In the genomic region with DNA sequence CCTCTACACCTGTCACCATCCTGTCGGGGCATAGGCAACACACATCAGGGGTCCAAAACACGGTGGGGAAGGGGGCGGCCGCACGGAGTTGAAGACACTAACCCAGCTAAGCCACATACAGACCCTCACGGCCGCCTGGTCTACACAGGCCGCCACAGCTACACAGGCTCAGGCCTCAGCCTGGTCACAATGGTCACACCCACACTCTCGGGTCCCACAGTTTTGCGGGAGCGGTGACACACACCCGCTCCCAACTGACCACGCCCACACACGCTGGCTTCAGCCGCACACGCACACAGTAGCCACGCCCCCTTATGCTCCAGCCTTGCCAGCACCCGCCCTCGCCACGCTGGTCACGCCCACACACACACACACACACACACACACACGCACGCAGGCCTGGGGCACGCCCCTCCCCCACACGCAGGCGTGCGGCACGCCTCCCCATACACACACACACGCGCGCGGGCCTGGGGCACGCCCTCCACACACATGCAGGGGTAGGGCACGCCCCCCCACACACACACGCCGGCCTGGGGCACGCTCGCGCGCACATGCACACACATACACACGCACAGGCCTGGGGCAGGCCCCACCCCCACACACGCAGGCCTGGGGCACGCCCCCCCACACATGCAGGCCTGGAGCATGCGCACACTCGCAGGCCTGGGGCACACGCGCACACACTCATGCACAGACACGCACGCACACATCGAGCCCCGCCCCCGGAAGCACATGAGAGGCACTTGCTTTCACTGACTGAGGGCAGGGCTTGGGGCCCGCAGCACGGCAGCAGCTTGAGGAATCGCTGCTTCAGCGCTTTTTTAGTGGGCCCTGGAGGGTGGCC, we compare ENCODE assay signal across 8 cellular contexts. TPM values are rescaled to one million over a fixed set of nuclear protein-coding genes. Genes with fewer than 3 reads are reported as not detected.
A peak's percentile ranks its signal among the peaks of the same experiment; 100 is the strongest.
DNase-seq lines count a peak whose midpoint lies in the region; ATAC-seq and TF ChIP-seq lines count a peak whose summit lies in the region.

No MANE protein-coding gene starts in this region.

- peak; percentile 64 for ATAC-seq in GM23338

- H3K4me2 ChIP-seq in DOHH2 (ENCODE audit: low read length), result peak overlapping the region; percentile 79
- H3K4me2 ChIP-seq in GM23338, result peak overlapping the region; percentile 92
- peak overlapping the region; percentile 81 for H3K4me2 ChIP-seq in parathyroid adenoma (ENCODE audit: low read length)

- H3K27me3 Mint-ChIP-seq in GM23338 (ENCODE audit: insufficient read depth, low read depth, poor library complexity) (peaks cover 27% of the 10 kb centered on the region), glutamatergic neuron (ENCODE audit: unreplicated experiment) (peaks cover 12% of the 10 kb centered on the region)
- H3K27me3 Mint-ChIP-seq in activated naive CD4-positive, alpha-beta T cell treated with anti-CD3 and anti-CD28 coated beads, Interleukin-2, amount 50 U/mL, for 24 hours, result no peaks in the 10 kb centered on the region

- H3K27me3 ChIP-seq in DOHH2 (ENCODE audit: control insufficient read depth, low read length), result no peaks in the 10 kb centered on the region
- H3K27me3 ChIP-seq in GM23338 (ENCODE audit: insufficient read depth), result no peaks in the 10 kb centered on the region
- H3K27me3 ChIP-seq in parathyroid adenoma (ENCODE audit: control insufficient read depth, insufficient read depth, low read length), result no peaks in the 10 kb centered on the region
- H3K27me3 ChIP-seq in tibial nerve, result no peaks in the 10 kb centered on the region

- peak in 1 of 2 donors; percentile 68 for TF ChIP-seq EP300 in tibial nerve (IDR thresholded peaks at IDR 0.05)

- H3K9me3 Mint-ChIP-seq in GM23338 (no peaks in the 10 kb centered on the region; the same call in 1 of the 3 replicates), glutamatergic neuron (ENCODE audit: unreplicated experiment) (peaks cover 8% of the 10 kb centered on the region)
- no peaks in the 10 kb centered on the region for H3K9me3 Mint-ChIP-seq in activated naive CD4-positive, alpha-beta T cell treated with anti-CD3 and anti-CD28 coated beads, Interleukin-2, amount 50 U/mL, for 24 hours

- H3K9ac ChIP-seq in parathyroid adenoma, result no peak overlapping the region

- H3K27ac ChIP-seq in DOHH2 (ENCODE audit: low read depth, low read length) (peak overlapping the region; percentile 63), GM23338 (ENCODE audit: low read depth) (peak overlapping the region; percentile 63; the same call in 1 of the 2 replicates), parathyroid adenoma (peak overlapping the region; percentile 75), tibial nerve (peak overlapping the region; percentile 58 to 83 (median 78))

- no peaks in the 10 kb centered on the region for H3K9me2 ChIP-seq in DOHH2 (replicated peaks; ENCODE audit: control insufficient read depth, low read length)
- no peaks in the 10 kb centered on the region for H3K9me2 ChIP-seq in GM23338 (ENCODE audit: insufficient read depth)

- H3K4me1 Mint-ChIP-seq in GM23338 (peaks cover 25% of the 10 kb centered on the region), glutamatergic neuron (ENCODE audit: low read depth, unreplicated experiment) (peaks cover 31% of the 10 kb centered on the region)
- H3K4me1 Mint-ChIP-seq in activated naive CD4-positive, alpha-beta T cell treated with anti-CD3 and anti-CD28 coated beads, Interleukin-2, amount 50 U/mL, for 24 hours, result peaks cover 52% of the 10 kb centered on the region

- peaks cover 41% of the 10 kb centered on the region for H3K4me1 ChIP-seq in DOHH2 (ENCODE audit: control insufficient read depth, low read length)
- H3K4me1 ChIP-seq in GM23338 (ENCODE audit: insufficient read depth), result peaks cover 17% of the 10 kb centered on the region
- peaks cover 13% of the 10 kb centered on the region for H3K4me1 ChIP-seq in parathyroid adenoma
- H3K4me1 ChIP-seq in tibial nerve, result peaks cover 0 to 37% (median 15%) of the 10 kb centered on the region in 4 donors

- H3K36me3 Mint-ChIP-seq in GM23338 (ENCODE audit: low read depth), result peaks cover 3% of the 10 kb centered on the region; the same call in 1 of the 3 replicates
- no peaks in the 10 kb centered on the region for H3K36me3 Mint-ChIP-seq in activated naive CD4-positive, alpha-beta T cell treated with anti-CD3 and anti-CD28 coated beads, Interleukin-2, amount 50 U/mL, for 24 hours
- H3K36me3 Mint-ChIP-seq in glutamatergic neuron (ENCODE audit: unreplicated experiment), result peaks cover 5% of the 10 kb centered on the region

- 0 out of 2 replicates have a peak, but pooled peaks cover 3% of the 10 kb centered on the region for H4K20me1 ChIP-seq in DOHH2 (ENCODE audit: control insufficient read depth, insufficient read depth, low read depth, low read length)
- no peaks in the 10 kb centered on the region; the same call in 1 of the 2 replicates for H4K20me1 ChIP-seq in GM23338 (replicated peaks; ENCODE audit: insufficient read depth)

- WGBS in tibial nerve, 2 donors, result 2 to 5% methylated on average over 36 to 44 of the region's 56 CpGs

- H3K36me3 ChIP-seq in DOHH2 (ENCODE audit: control insufficient read depth, low read length) (no peaks in the 10 kb centered on the region), GM23338 (ENCODE audit: insufficient read depth) (no peaks in the 10 kb centered on the region), parathyroid adenoma (ENCODE audit: control insufficient read depth, insufficient read depth, low read length) (no peaks in the 10 kb centered on the region), tibial nerve (no peaks in the 10 kb centered on the region)

- DNase-seq in GM23338 (ENCODE audit: low spot score) (peak; percentile 94), LoVo (ENCODE audit: low spot score) (peak; percentile 65), SK-N-DZ (ENCODE audit: low spot score) (peak; percentile 91), glutamatergic neuron (peak; percentile 87), tibial nerve (ENCODE audit: low spot score in 2 of 2) (peak; percentile 85 to 89)

- peak overlapping the region; percentile 83 for H3K27ac Mint-ChIP-seq in GM23338
- peak overlapping the region; percentile 97 for H3K27ac Mint-ChIP-seq in activated naive CD4-positive, alpha-beta T cell treated with anti-CD3 and anti-CD28 coated beads, Interleukin-2, amount 50 U/mL, for 24 hours
- peak overlapping the region; percentile 82 for H3K27ac Mint-ChIP-seq in glutamatergic neuron (ENCODE audit: unreplicated experiment)

- H3K4me3 Mint-ChIP-seq in GM23338 (peak overlapping the region; percentile 82), glutamatergic neuron (ENCODE audit: unreplicated experiment) (peak overlapping the region; percentile 86)
- peak overlapping the region; percentile 80 for H3K4me3 Mint-ChIP-seq in activated naive CD4-positive, alpha-beta T cell treated with anti-CD3 and anti-CD28 coated beads, Interleukin-2, amount 50 U/mL, for 24 hours

- H3F3A ChIP-seq in DOHH2 (ENCODE audit: control insufficient read depth, insufficient read depth), result peaks cover 10% of the 10 kb centered on the region
- peaks cover 18% of the 10 kb centered on the region for H3F3A ChIP-seq in GM23338 (replicated peaks; ENCODE audit: low read depth)

- peak overlapping the region; percentile 85 for H3K4me3 ChIP-seq in DOHH2 (ENCODE audit: low read length)
- peak overlapping the region; percentile 64 for H3K4me3 ChIP-seq in GM23338
- peak overlapping the region; percentile 39 for H3K4me3 ChIP-seq in parathyroid adenoma (ENCODE audit: low read depth, low read length)
- H3K4me3 ChIP-seq in tibial nerve, result peak overlapping the region; percentile 25 to 56 (median 47)

- no peak for TF ChIP-seq CTCF in DOHH2 (IDR thresholded peaks at IDR 0.05; ENCODE audit: low read depth, low read length, poor library complexity, severe bottlenecking)
- no peak for TF ChIP-seq CTCF in GM23338 (conservative IDR thresholded peaks at IDR 0.05; ENCODE audit: low read depth in 2 of 2)
- no peak for TF ChIP-seq CTCF in glutamatergic neuron (IDR thresholded peaks at IDR 0.05; ENCODE audit: partially characterized antibody, unreplicated experiment)
- no peak for TF ChIP-seq CTCF in parathyroid adenoma (IDR thresholded peaks at IDR 0.05)
- no peak for TF ChIP-seq CTCF in tibial nerve (IDR thresholded peaks at IDR 0.05)

- H3K9me3 ChIP-seq in DOHH2 (ENCODE audit: control insufficient read depth, insufficient read depth, low read length) (no peaks in the 10 kb centered on the region), parathyroid adenoma (ENCODE audit: control insufficient read depth, low read length) (no peaks in the 10 kb centered on the region), tibial nerve (no peaks in the 10 kb centered on the region)

- no peak for TF ChIP-seq POLR2A in tibial nerve (IDR thresholded peaks at IDR 0.05)

- no peaks in the 10 kb centered on the region for H3K79me2 ChIP-seq in DOHH2 (ENCODE audit: control insufficient read depth, low read length)
- H3K79me2 ChIP-seq in GM23338 (replicated peaks; ENCODE audit: insufficient read depth), result no peaks in the 10 kb centered on the region
- H3K79me2 ChIP-seq in parathyroid adenoma, result no peaks in the 10 kb centered on the region

- peak overlapping the region; percentile 85 for H2AFZ ChIP-seq in GM23338
- peak overlapping the region; percentile 82 for H2AFZ ChIP-seq in parathyroid adenoma

RNA-seq across cellular contexts. Expression of gene OGA, which starts 12.3 kb away (rescaled TPM):
- total RNA-seq in GM23338 (2014; rRNA removed; shearing (Covaris generic)), result 112 and 131 TPM in 2 replicates
- polyA plus RNA-seq in GM23338 (2016; fragmentation: Nextera tagmentation; extraction: Ambion mirVana), result 68.1 and 68.4 TPM in 2 replicates
- polyA plus RNA-seq in SK-N-DZ (2014; cell fraction: cytosol; rRNA removed), result 47.3 and 51.7 TPM in 2 replicates
- polyA plus RNA-seq in SK-N-DZ (2014; cell fraction: nucleus; rRNA removed), result 142 and 189 TPM in 2 replicates
- total RNA-seq in glutamatergic neuron (ENCODE audit: unreplicated experiment), result 277 TPM
- total RNA-seq in tibial nerve, result 100 to 1,000 TPM; 206 to 249 (median 224) TPM

RNA-seq across cellular contexts. Expression of gene KCNIP2, which starts 13.1 kb away (rescaled TPM):
- total RNA-seq in GM23338 (2014; rRNA removed; shearing (Covaris generic)), result 2.2 and 2.9 TPM in 2 replicates
- polyA plus RNA-seq in GM23338 (2016; fragmentation: Nextera tagmentation; extraction: Ambion mirVana), result 2.2 and 2.6 TPM in 2 replicates
- 1.4 and 2.2 TPM in 2 replicates for polyA plus RNA-seq in SK-N-DZ (2014; cell fraction: cytosol; rRNA removed)
- 12.4 TPM in 2 replicates for polyA plus RNA-seq in SK-N-DZ (2014; cell fraction: nucleus; rRNA removed)
- 30.0 TPM for total RNA-seq in glutamatergic neuron (ENCODE audit: unreplicated experiment)
- total RNA-seq in tibial nerve, result 10 to 100 TPM in 3 of 4 donors, 1 to 10 TPM in 1; 6.1 to 63.9 (median 37.2) TPM

RNA-seq across cellular contexts. Expression of gene NPM3, which starts 47.3 kb away (rescaled TPM):
- 258 and 345 TPM in 2 replicates for total RNA-seq in GM23338 (2014; rRNA removed; shearing (Covaris generic))
- 31.5 and 32.2 TPM in 2 replicates for polyA plus RNA-seq in GM23338 (2016; fragmentation: Nextera tagmentation; extraction: Ambion mirVana)
- 166 and 203 TPM in 2 replicates for polyA plus RNA-seq in SK-N-DZ (2014; cell fraction: cytosol; rRNA removed)
- polyA plus RNA-seq in SK-N-DZ (2014; cell fraction: nucleus; rRNA removed), result 82.0 and 159 TPM in 2 replicates
- total RNA-seq in glutamatergic neuron (ENCODE audit: unreplicated experiment) (18.1 TPM), tibial nerve (10 to 100 TPM; 17.5 to 47.7 (median 30.1) TPM)

RNA-seq across cellular contexts. Expression of gene FGF8, which starts 54.6 kb away (rescaled TPM):
- total RNA-seq in GM23338 (2014; rRNA removed; shearing (Covaris generic)), result 6.2 and 6.3 TPM in 2 replicates
- 1.6 and 2.7 TPM in 2 replicates for polyA plus RNA-seq in GM23338 (2016; fragmentation: Nextera tagmentation; extraction: Ambion mirVana)
- 0.36 TPM in 2 replicates for polyA plus RNA-seq in SK-N-DZ (2014; cell fraction: cytosol; rRNA removed)
- polyA plus RNA-seq in SK-N-DZ (2014; cell fraction: nucleus; rRNA removed), result 3.3 TPM in 1 of 2 replicates, not detected in the other
- total RNA-seq in glutamatergic neuron (ENCODE audit: unreplicated experiment), result 1.1 TPM
- not detected for total RNA-seq in tibial nerve

Comparison
In these comparisons a context has a peak if more than half of its experiments do, and no peak if none do; other contexts are left out.
1. Peak in every context shown above with its lines: DNase-seq, ATAC-seq, H3K4me3 ChIP-seq and H3K27ac ChIP-seq.